Comparison of ENCODE assay signal across 8 cellular contexts in the genomic region with DNA sequence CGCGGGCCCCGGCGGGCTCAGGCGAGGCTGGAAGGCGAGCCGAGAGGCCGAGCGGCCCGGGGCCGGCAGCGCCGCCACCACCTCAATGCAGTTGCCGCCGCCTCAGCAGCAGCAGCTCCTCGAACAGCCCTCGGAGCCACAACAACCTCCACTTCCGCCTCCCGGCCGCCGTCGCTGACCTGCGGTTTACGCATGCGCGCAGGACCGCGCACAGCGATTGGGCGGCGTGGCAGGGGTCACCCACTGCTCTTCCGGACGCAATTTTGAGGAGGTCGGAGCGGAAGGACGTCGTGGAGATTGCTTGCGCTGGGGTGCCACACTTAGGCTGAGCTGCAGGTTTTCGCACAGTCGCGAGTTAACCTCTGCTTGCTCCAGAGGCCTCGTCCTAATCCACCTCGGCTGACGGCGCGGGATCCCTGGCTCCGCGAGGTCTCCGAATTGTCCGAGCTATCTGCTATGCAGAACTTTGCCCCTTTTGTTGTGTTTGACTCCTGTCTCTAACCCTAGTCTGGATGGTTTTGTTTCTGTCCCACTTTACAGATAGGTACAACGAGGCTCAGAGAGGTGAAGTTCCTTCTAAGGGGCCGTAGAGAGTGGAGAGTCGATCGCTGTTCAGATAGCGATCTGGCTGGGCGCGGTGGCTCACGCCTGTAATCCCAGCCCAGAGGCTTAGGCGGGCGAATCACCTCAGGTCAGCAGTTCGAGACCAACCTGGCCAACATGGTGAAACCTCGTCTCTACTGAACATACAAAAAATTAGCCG. TPM values are rescaled to one million over a fixed set of nuclear protein-coding genes. Genes with fewer than 3 reads are reported as not detected.
DNase-seq lines count a peak whose midpoint lies in the region; ATAC-seq, FAIRE-seq and TF ChIP-seq lines count a peak whose summit lies in the region.

TSS of gene ACAD10 (plus strand) at position 243 of the 763 bp plus-strand sequence. CDS start 6,657 bp downstream, outside the sequence.
TSS of gene BRAP (minus strand) at position 146 of the 763 bp plus-strand sequence. CDS start 164 bp downstream, outside the sequence.

- H4K20me1 ChIP-seq in OCI-LY1 (ENCODE audit: insufficient read depth, low read length), result no peaks in the 10 kb centered on the region

- ATAC-seq in GM21515 (IDR thresholded peaks at IDR 0.05; ENCODE audit: unreplicated experiment), result peak; percentile 83

- peak within 1 kb of the TSS; percentile 85 for H3K27ac ChIP-seq in OCI-LY1 (ENCODE audit: low read depth, low read length, poor library complexity, severe bottlenecking)
- peak within 1 kb of the TSS; percentile 83 for H3K27ac ChIP-seq in mesodermal cell (ENCODE audit: low read depth, low read length, severe bottlenecking)

- peak within 1 kb of the TSS; percentile 97 for H3K4me2 ChIP-seq in OCI-LY1 (ENCODE audit: low read length)

- no peaks in the 10 kb centered on the region for H3K27me3 ChIP-seq in OCI-LY1 (ENCODE audit: insufficient read depth, low read length)

- WGBS in mesodermal cell (ENCODE audit: insufficient coverage in 2 of 2), 2 experiments, result 1% methylated on average over 61 to 62 of the region's 63 CpGs

- H3K4me3 ChIP-seq in OCI-LY1 (ENCODE audit: low read depth, low read length, poor library complexity, severe bottlenecking) (peak within 1 kb of the TSS; percentile 99), mesodermal cell (ENCODE audit: extremely low read depth, insufficient read depth, low read length, poor library complexity, severe bottlenecking) (peak within 1 kb of the TSS; percentile 93)

- H3K79me2 ChIP-seq in OCI-LY1 (ENCODE audit: insufficient read depth, low read length), result peaks cover 12% of the 10 kb centered on the region

- H2AFZ ChIP-seq in OCI-LY1 (ENCODE audit: low read length), result no peak within 1 kb of the TSS

- H3K36me3 ChIP-seq in OCI-LY1 (ENCODE audit: insufficient read depth, low read length) (peaks cover 15% of the 10 kb centered on the region), mesodermal cell (ENCODE audit: control insufficient read depth, insufficient read depth, low read length) (peaks cover 31% of the 10 kb centered on the region)

- TF ChIP-seq CTCF in D721Med (IDR thresholded peaks at IDR 0.05; ENCODE audit: insufficient read depth, missing control alignments) (no peak), OCI-LY1 (IDR thresholded peaks at IDR 0.05; ENCODE audit: low read length) (no peak)

- H3K9me3 ChIP-seq in OCI-LY1 (ENCODE audit: low read length), result no peaks in the 10 kb centered on the region
- H3K9me3 ChIP-seq in mesodermal cell (ENCODE audit: control insufficient read depth, low read length), result no peaks in the 10 kb centered on the region

- H3K9ac ChIP-seq in OCI-LY1 (ENCODE audit: low read length), result peak within 1 kb of the TSS; percentile 99

- H3K9me2 ChIP-seq in OCI-LY1 (ENCODE audit: low read depth, low read length), result no peaks in the 10 kb centered on the region

- no peaks in the 10 kb centered on the region for H3F3A ChIP-seq in OCI-LY1 (ENCODE audit: insufficient read depth, low read length)

- peaks cover 21% of the 10 kb centered on the region for H3K4me1 ChIP-seq in OCI-LY1 (ENCODE audit: insufficient read depth, low read length, severe bottlenecking)
- peaks cover 6% of the 10 kb centered on the region for H3K4me1 ChIP-seq in mesodermal cell (ENCODE audit: control insufficient read depth, insufficient read depth, low read length, poor library complexity, severe bottlenecking)

- no peak for FAIRE-seq in D721Med (lab: Jason Lieb, UNC)
- peak; percentile 43 for FAIRE-seq in endometrium (lab: Jason Lieb, UNC)

- DNase-seq in D721Med (ENCODE audit: insufficient read length, low spot score) (peak; percentile 90), HuH-7 (ENCODE audit: low spot score) (peak; percentile 97)
- DNase-seq in activated CD8-positive, alpha-beta memory T cell treated with anti-CD3 and anti-CD28 coated beads, Interleukin-2, amount 50 U/mL, for 4 hours, result peak; percentile 91
- peak; percentile 92 for DNase-seq in stimulated activated CD8-positive, alpha-beta memory T cell treated with anti-CD3 and anti-CD28 coated beads, Interleukin-15, amount 100 ng/mL, for 24 hours (ENCODE audit: low read depth)

RNA-seq across cellular contexts. Expression of gene ACAD10, which starts in this region (rescaled TPM):
- 25.3 TPM for polyA plus RNA-seq in mesodermal cell (2013, experiment 1 of 2)
- 22.2 TPM for polyA plus RNA-seq in mesodermal cell (2013, experiment 2 of 2)

RNA-seq across cellular contexts. Expression of gene BRAP, which starts in this region (rescaled TPM):
- 18.9 TPM for polyA plus RNA-seq in mesodermal cell (2013, experiment 1 of 2)
- polyA plus RNA-seq in mesodermal cell (2013, experiment 2 of 2), result 19.5 TPM

Comparison
In these comparisons a context has a peak if more than half of its experiments do, and no peak if none do; other contexts are left out.
1. Peak in every context shown above with its lines: DNase-seq, ATAC-seq, H3K4me3 ChIP-seq and H3K27ac ChIP-seq.